10 cellular contexts compared by ENCODE assay signal in the genomic region with DNA sequence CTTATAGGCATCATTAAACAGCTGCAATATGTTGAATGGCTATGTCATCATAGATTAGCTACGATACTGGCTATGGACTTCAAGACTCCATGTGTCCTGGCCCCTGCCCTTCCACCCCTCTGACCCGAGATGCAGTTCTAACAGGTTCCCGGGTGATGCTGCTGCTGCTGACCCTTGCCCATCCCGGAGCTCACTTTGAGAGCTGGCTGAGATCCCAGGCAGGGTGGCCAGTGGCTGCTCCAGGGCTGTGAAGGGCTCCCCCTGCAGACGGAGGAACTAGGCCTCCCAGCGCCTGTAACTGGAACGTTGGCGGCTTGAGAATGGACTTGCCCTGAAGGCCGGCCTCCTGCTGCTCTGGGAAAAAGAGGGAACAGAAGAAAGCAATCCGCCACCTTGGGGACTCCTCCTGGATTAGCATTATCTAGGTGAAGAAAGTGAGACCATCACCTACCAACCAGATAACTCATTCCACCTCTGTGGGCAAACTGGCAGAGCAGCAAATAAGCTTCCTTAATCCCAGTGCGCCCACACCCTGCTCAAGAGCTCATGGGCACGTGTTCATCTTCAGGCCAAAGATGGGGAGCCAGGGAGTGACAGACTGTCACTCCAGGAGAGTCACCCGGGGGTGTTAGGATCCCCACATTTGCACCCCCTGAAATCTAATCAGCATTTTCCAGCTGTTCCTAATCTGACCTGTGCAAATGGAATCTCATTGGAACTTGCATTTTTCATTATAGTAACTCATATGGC. TPM values are rescaled to one million over a fixed set of nuclear protein-coding genes. Genes with fewer than 3 reads are reported as not detected.
DNase-seq lines count a peak whose midpoint lies in the region; ATAC-seq, FAIRE-seq and TF ChIP-seq lines count a peak whose summit lies in the region.
"Had no signal": no experiment of that assay in that cellular context is flagged by ENCODE, and none has a peak within 500 bp of the region (broad histone marks: within the 10 kb centered on the region; RNA-seq: fewer than 3 reads in every experiment).

No MANE protein-coding gene starts in this region.

- H3K36me3 ChIP-seq in endothelial cell of umbilical vein (ENCODE audit: control insufficient read depth in 2 of 2, extremely low read depth in 1 of 2, insufficient read depth in 2 of 2, low read length in 2 of 2) (no peaks in the 10 kb centered on the region), neural progenitor cell (no peaks in the 10 kb centered on the region)

- no TSS peak for BruUV-seq in endothelial cell of umbilical vein (replicated peaks; lab: Mats Ljungman, UMichigan)

- H3F3A ChIP-seq in neural progenitor cell (ENCODE audit: low read depth), result peaks cover 4% of the 10 kb centered on the region

- H3K4me1 Mint-ChIP-seq in neural progenitor cell, result peaks cover 22% of the 10 kb centered on the region
- H3K4me1 Mint-ChIP-seq in naive thymus-derived CD8-positive, alpha-beta T cell, result no peaks in the 10 kb centered on the region

- ATAC-seq in HG03469 (IDR thresholded peaks at IDR 0.05; ENCODE audit: unreplicated experiment), result no peak
- no peak for ATAC-seq in naive thymus-derived CD8-positive, alpha-beta T cell

- POLR2A ChIA-PET in endothelial cell of umbilical vein (lab: Charles Lee), result interaction anchor here (0.6 kb wide), 1 partner anchor 228 kb away, joined by 7 read pairs; the partner anchor contains the start of gene HIPK2
- POLR2A ChIA-PET in naive thymus-derived CD8-positive, alpha-beta T cell (lab: Charles Lee), result no interaction called here

- H3K4me3 ChIP-seq in endothelial cell of umbilical vein (replicated peaks in 1 of 3; ENCODE audit: insufficient read depth in 1 of 3, low read depth in 1 of 3, low read length in 3 of 3) (no peak overlapping the region), neural progenitor cell (no peak overlapping the region)

- H3K27me3 Mint-ChIP-seq in neural progenitor cell (ENCODE audit: insufficient read depth, low read depth), result peaks cover 10% of the 10 kb centered on the region
- no peaks in the 10 kb centered on the region for H3K27me3 Mint-ChIP-seq in naive thymus-derived CD8-positive, alpha-beta T cell

- TF ChIP-seq CTCF in endothelial cell of umbilical vein (IDR thresholded peaks at IDR 0.05; ENCODE audit: extremely low read depth in 1 of 2, insufficient read depth in 1 of 2, low read depth in 1 of 2, low read length in 2 of 2) (peak; percentile 30 to 56), neural progenitor cell (IDR thresholded peaks at IDR 0.05) (peak; percentile 58)

- H2AFZ ChIP-seq in endothelial cell of umbilical vein (ENCODE audit: low read depth, low read length) (no peak overlapping the region), neural progenitor cell (replicated peaks) (no peak overlapping the region)

- H3K79me2 ChIP-seq in endothelial cell of umbilical vein (ENCODE audit: control insufficient read depth, insufficient read depth, low read length) (no peaks in the 10 kb centered on the region), neural progenitor cell (ENCODE audit: low read depth) (no peaks in the 10 kb centered on the region)

- H3K27ac Mint-ChIP-seq in neural progenitor cell, result no peak overlapping the region
- H3K27ac Mint-ChIP-seq in naive thymus-derived CD8-positive, alpha-beta T cell, result no peak overlapping the region

- CTCF ChIA-PET in endothelial cell of umbilical vein (lab: Charles Lee), result interaction anchor here (0.5 to 12.2 kb wide), 19 partner anchors 10 to 571 kb away, joined by 3 to 233 read pairs (median 3); no protein-coding TSS in a partner anchor

- H3K9me3 ChIP-seq in endothelial cell of umbilical vein (replicated peaks; ENCODE audit: control insufficient read depth, insufficient read depth, low read length) (no peaks in the 10 kb centered on the region), neural progenitor cell (ENCODE audit: low read depth) (no peaks in the 10 kb centered on the region)

- H3K9me1 ChIP-seq in endothelial cell of umbilical vein (replicated peaks; ENCODE audit: control insufficient read depth, extremely low read depth, insufficient read depth, low read length), result no peaks in the 10 kb centered on the region

- no peak overlapping the region for H3K4me3 Mint-ChIP-seq in neural progenitor cell
- H3K4me3 Mint-ChIP-seq in naive thymus-derived CD8-positive, alpha-beta T cell, result no peak overlapping the region

- H3K4me2 ChIP-seq in endothelial cell of umbilical vein (ENCODE audit: insufficient read depth, low read length), result no peak overlapping the region
- no peak overlapping the region for H3K4me2 ChIP-seq in neural progenitor cell

- DNase-seq in ELR (ENCODE audit: low read depth) (peak; percentile 22), M059J (ENCODE audit: low read depth) (peak; percentile 25), endothelial cell of umbilical vein (ENCODE audit: low read depth, low spot score) (peak; percentile 25), neural progenitor cell (ENCODE audit: low spot score) (peak; percentile 68), NCI-H345 treated with DMSO at 0.1 percent for 48 hours (lab: John Stamatoyannopoulos, UW; ENCODE audit: unreplicated experiment) (no peak), inferior parietal cortex (ENCODE audit: extremely low spot score) (no peak)
- DNase-seq in naive thymus-derived CD8-positive, alpha-beta T cell, result no peak
- DNase-seq: activated T-cell treated with anti-CD3 and anti-CD28 coated beads, Interleukin-2, amount 50 U/mL, for 1 hour; NCI-H1417 treated with DMSO at 0.1 percent for 48 hours had no signal

- no peak for TF ChIP-seq POLR2A in endothelial cell of umbilical vein (IDR thresholded peaks at IDR 0.05; ENCODE audit: low read depth, low read length)

- no peaks in the 10 kb centered on the region for H3K36me3 Mint-ChIP-seq in neural progenitor cell
- H3K36me3 Mint-ChIP-seq in naive thymus-derived CD8-positive, alpha-beta T cell, result no peaks in the 10 kb centered on the region

- H3K27ac ChIP-seq in endothelial cell of umbilical vein (ENCODE audit: insufficient read depth, low read depth, low read length) (no peak overlapping the region), neural progenitor cell (no peak overlapping the region)

- no peaks in the 10 kb centered on the region for H4K20me1 ChIP-seq in endothelial cell of umbilical vein (replicated peaks; ENCODE audit: control insufficient read depth, extremely low read depth, insufficient read depth, low read length)
- no peaks in the 10 kb centered on the region for H4K20me1 ChIP-seq in neural progenitor cell (ENCODE audit: low read depth)

- H3K4me1 ChIP-seq in endothelial cell of umbilical vein (ENCODE audit: control insufficient read depth, extremely low read depth, insufficient read depth, low read length) (no peaks in the 10 kb centered on the region), neural progenitor cell (peaks cover 8% of the 10 kb centered on the region)

- H3K27me3 ChIP-seq in endothelial cell of umbilical vein (ENCODE audit: control insufficient read depth in 2 of 2, insufficient read depth in 2 of 2, low read length in 2 of 2) (no peaks in the 10 kb centered on the region), neural progenitor cell (peaks cover 2% of the 10 kb centered on the region)

- intact Hi-C loops in endothelial cell of umbilical vein (cut with micrococcal nuclease), result loop anchor here (2.0 kb wide), 1 partner anchor 55 kb away; no protein-coding TSS in a partner anchor

- dilution Hi-C loops in endothelial cell of umbilical vein (cut with MboI; ENCODE audit: extremely low pct_ligation_motif_present, low sequenced_read_pairs), result loop anchor here (25.0 kb wide), 1 partner anchor 394 kb away; no protein-coding TSS in a partner anchor

- FAIRE-seq in endothelial cell of umbilical vein (lab: Jason Lieb, UNC), result peak; percentile 43

- H3K9me3 Mint-ChIP-seq in neural progenitor cell, result no peaks in the 10 kb centered on the region
- no peaks in the 10 kb centered on the region for H3K9me3 Mint-ChIP-seq in naive thymus-derived CD8-positive, alpha-beta T cell

- H3K9ac ChIP-seq in endothelial cell of umbilical vein (replicated peaks; ENCODE audit: extremely low read depth, insufficient read depth, low read length) (no peak overlapping the region), neural progenitor cell (no peak overlapping the region)

TF ChIP-seq in endothelial cell of umbilical vein, 7 proteins besides CTCF, POLR2A, EP300 and RAD21:
- TF ChIP-seq, protein P1, sequence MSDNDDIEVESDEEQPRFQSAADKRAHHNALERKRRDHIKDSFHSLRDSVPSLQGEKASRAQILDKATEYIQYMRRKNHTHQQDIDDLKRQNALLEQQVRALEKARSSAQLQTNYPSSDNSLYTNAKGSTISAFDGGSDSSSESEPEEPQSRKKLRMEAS (IDR thresholded peaks at IDR 0.05; ENCODE audit: insufficient read depth, insufficient read length), result no peak
- TF ChIP-seq MYC (IDR thresholded peaks at IDR 0.05; ENCODE audit: low read depth, low read length) (no peak), EZH2 (IDR thresholded peaks at IDR 0.05; ENCODE audit: borderline replicate concordance, low read depth, low read length, severe bottlenecking) (no peak), FOS (IDR thresholded peaks at IDR 0.05; ENCODE audit: borderline replicate concordance, insufficient read depth, low read length) (no peak), JUN (IDR thresholded peaks at IDR 0.05; ENCODE audit: borderline replicate concordance, insufficient read depth, insufficient read length, low read depth) (no peak), POLR2AphosphoS5 (IDR thresholded peaks at IDR 0.05; ENCODE audit: insufficient read depth, low read depth, low read length) (no peak), GATA2 (IDR thresholded peaks at IDR 0.05; ENCODE audit: insufficient read depth, insufficient read length, low read depth, low read length) (no peak)

RNA-seq across cellular contexts. Expression of gene PARP12, which starts 56.8 kb away (rescaled TPM):
- 76.6 and 137 TPM in 2 replicates for total RNA-seq in M059J (2014; rRNA removed; shearing (Covaris generic))
- total RNA-seq in endothelial cell of umbilical vein (52.2 and 65.4 TPM in 2 replicates), neural progenitor cell (ENCODE audit: low replicate concordance) (0.15 and 6.8 TPM in 2 replicates)
- 83.2 and 89.1 TPM in 2 replicates for polyA plus RNA-seq in endothelial cell of umbilical vein
- polyA plus RNA-seq in endothelial cell of umbilical vein (2011; cell fraction: cytosol; rRNA removed), result 62.3 and 62.8 TPM in 2 replicates
- 147 and 151 TPM in 2 replicates for polyA plus RNA-seq in endothelial cell of umbilical vein (2011; cell fraction: nucleus; rRNA removed)
- 51.6 and 58.8 TPM in 2 replicates for polyA plus RNA-seq in endothelial cell of umbilical vein (2012)
- 71.4 and 86.8 TPM in 2 replicates for polyA minus RNA-seq in endothelial cell of umbilical vein
- 30.9 TPM for polyA minus RNA-seq in endothelial cell of umbilical vein (2011; cell fraction: cytosol; rRNA and poly(A)+ RNA removed)
- polyA minus RNA-seq in endothelial cell of umbilical vein (2011; cell fraction: nucleus; rRNA and poly(A)+ RNA removed), result 59.9 and 68.6 TPM in 2 replicates
- total RNA-seq in naive thymus-derived CD8-positive, alpha-beta T cell, result 100 to 1,000 TPM; 105 to 106 TPM
- 10 to 100 TPM; 18.9 to 34.6 (median 28.1) TPM for polyA plus RNA-seq in naive thymus-derived CD8-positive, alpha-beta T cell

Comparison
In these comparisons a context has a peak if more than half of its experiments do, and no peak if none do; other contexts are left out.
1. DNase-seq: peak in ELR (single experiment), M059J (single experiment), endothelial cell of umbilical vein (single experiment) and neural progenitor cell (single experiment); none in NCI-H345 treated with DMSO at 0.1 percent for 48 hours (single experiment), inferior parietal cortex (single experiment) and naive thymus-derived CD8-positive, alpha-beta T cell (0 of 10).